Comparison of ENCODE assay signal across 9 cellular contexts in genomic region chr19:57269515-57270250, GRCh38.
DNase-seq lines count a peak whose midpoint lies in the region; ATAC-seq and TF ChIP-seq lines count a peak whose summit lies in the region.
"Had no signal": no experiment of that assay in that cellular context is flagged by ENCODE, and none has a peak within 500 bp of the region (broad histone marks: within the 10 kb centered on the region; RNA-seq: fewer than 3 reads in every experiment).

No MANE protein-coding gene starts in this region.

- no peak for TF ChIP-seq CTCF in cardiac fibroblast (IDR thresholded peaks at IDR 0.05; ENCODE audit: low read depth, low read length)
- TF ChIP-seq CTCF in retinal pigment epithelial cell (conservative IDR thresholded peaks at IDR 0.05; ENCODE audit: low read depth, low read length) = no peak

- peak; percentile 72 to 85 for ATAC-seq in activated CD4-positive, CD25-positive, alpha-beta regulatory T cell treated with anti-CD3 and anti-CD28 coated beads, Interleukin-2, amount 50 U/mL, for 24 hours

- DNase-seq in activated CD4-positive, CD25-positive, alpha-beta regulatory T cell treated with anti-CD3 and anti-CD28 coated beads, Interleukin-2, amount 50 U/mL, for 72 hours = no peak
- DNase-seq in HPDE6-E6E7 (ENCODE audit: extremely low spot score) = peak; percentile 32
- DNase-seq in cardiac fibroblast (ENCODE audit: low read depth in 2 of 2) = peak; percentile 65 to 92
- peak; percentile 39 for DNase-seq in retinal pigment epithelial cell (ENCODE audit: low read depth)
- no peak for DNase-seq in stimulated activated CD4-positive, alpha-beta T cell treated with anti-CD3 and anti-CD28 coated beads, Interleukin-4, amount 100 ng/mL, for 4 hours
- no peak for DNase-seq in NCI-H524 (lab: John Stamatoyannopoulos, UW)
- no peak for DNase-seq in NCI-H187 treated with DMSO at 0.1 percent for 48 hours (lab: John Stamatoyannopoulos, UW)
- DNase-seq: head of caudate nucleus had no signal

- H3K4me3 ChIP-seq in cardiac fibroblast (replicated peaks in 1 of 2; ENCODE audit: low read depth in 2 of 2, low read length in 2 of 2) (no peak overlapping the region), retinal pigment epithelial cell (ENCODE audit: low read length) (no peak overlapping the region)

Comparison
In these comparisons a context has a peak if more than half of its experiments do, and no peak if none do; other contexts are left out.
1. DNase-seq: peak in HPDE6-E6E7 (single experiment), cardiac fibroblast (2 of 2) and retinal pigment epithelial cell (single experiment); none in activated CD4-positive, CD25-positive, alpha-beta regulatory T cell treated with anti-CD3 and anti-CD28 coated beads, Interleukin-2, amount 50 U/mL, for 72 hours (single experiment), stimulated activated CD4-positive, alpha-beta T cell treated with anti-CD3 and anti-CD28 coated beads, Interleukin-4, amount 100 ng/mL, for 4 hours (0 of 2), NCI-H524 (0 of 2) and NCI-H187 treated with DMSO at 0.1 percent for 48 hours (single experiment).